In the genomic region with DNA sequence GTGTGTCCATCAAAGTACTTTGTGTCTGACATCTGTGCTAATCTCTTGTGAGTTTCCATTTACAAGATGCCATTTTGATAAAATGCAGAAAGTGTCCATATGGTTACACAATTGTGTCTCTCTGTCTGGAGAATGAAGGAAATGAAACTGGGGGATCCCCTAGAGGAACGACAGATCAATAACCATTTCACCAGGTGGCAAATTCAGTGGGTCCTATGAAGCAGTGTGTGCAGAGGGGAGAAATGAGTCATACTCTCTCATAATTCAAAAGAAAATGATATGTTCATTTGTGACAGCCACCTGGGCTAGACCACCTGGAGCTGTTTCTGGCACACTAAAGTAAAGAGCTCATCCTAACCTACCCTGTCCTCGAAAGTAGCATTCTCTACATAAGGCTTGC, we compare ENCODE assay signal across 8 cellular contexts. TPM values are rescaled to one million over a fixed set of nuclear protein-coding genes. Genes with fewer than 3 reads are reported as not detected.
DNase-seq lines count a peak whose midpoint lies in the region; ATAC-seq and TF ChIP-seq lines count a peak whose summit lies in the region.

No MANE protein-coding gene starts in this region.

- H3K27me3 ChIP-seq in GM06990 (replicated peaks; ENCODE audit: control insufficient read depth, insufficient read depth, low read length) (no peaks in the 10 kb centered on the region), tibial artery (no peaks in the 10 kb centered on the region)

- no peak overlapping the region for H3K4me3 ChIP-seq in GM06990 (replicated peaks; ENCODE audit: low read depth, low read length)
- no peak overlapping the region for H3K4me3 ChIP-seq in tibial artery

- intact Hi-C loops in tibial artery (cut with DNase I; ENCODE audit: low total_unique reads) = no loop called here

- H3K27me3 Mint-ChIP-seq in activated T-cell treated with anti-CD3 and anti-CD28 coated beads, Interleukin-2, amount 50 U/mL, for 4 hours (ENCODE audit: low read depth) = no peaks in the 10 kb centered on the region

- H3K9me3 ChIP-seq in tibial artery = no peaks in the 10 kb centered on the region

- H3K36me3 Mint-ChIP-seq in activated T-cell treated with anti-CD3 and anti-CD28 coated beads, Interleukin-2, amount 50 U/mL, for 4 hours (ENCODE audit: insufficient read depth) = no peaks in the 10 kb centered on the region

- peaks cover 0 to 9% (median 4%) of the 10 kb centered on the region in 4 donors for H3K4me1 ChIP-seq in tibial artery

- in situ Hi-C loops in KBM-7 (cut with MboI; ENCODE audit: low pct_unique_long_range_greater_than_20kb, low sequenced_read_pairs) = no loop called here

- no peaks in the 10 kb centered on the region for H3K36me3 ChIP-seq in GM06990 (ENCODE audit: control insufficient read depth, insufficient read depth, low read length)
- no peaks in the 10 kb centered on the region for H3K36me3 ChIP-seq in tibial artery

- H3K4me3 Mint-ChIP-seq in activated T-cell treated with anti-CD3 and anti-CD28 coated beads, Interleukin-2, amount 50 U/mL, for 4 hours = no peak overlapping the region

- peaks cover 54% of the 10 kb centered on the region for H3K4me1 Mint-ChIP-seq in activated T-cell treated with anti-CD3 and anti-CD28 coated beads, Interleukin-2, amount 50 U/mL, for 4 hours (ENCODE audit: low read depth)

- ATAC-seq in HG03469 (IDR thresholded peaks at IDR 0.05; ENCODE audit: unreplicated experiment) = peak; percentile 90
- ATAC-seq in activated T-cell treated with anti-CD3 and anti-CD28 coated beads, Interleukin-2, amount 50 U/mL, for 4 hours = peak; percentile 85 to 87

- no peak overlapping the region for H3K27ac ChIP-seq in tibial artery

- TF ChIP-seq CTCF in GM06990 (IDR thresholded peaks at IDR 0.05; ENCODE audit: insufficient read depth, low read length, poor library complexity, severe bottlenecking) (no peak), GM20000 (IDR thresholded peaks at IDR 0.05; ENCODE audit: extremely low read depth, missing control alignments) (no peak), tibial artery (IDR thresholded peaks at IDR 0.05) (no peak)

- H3K9me3 Mint-ChIP-seq in activated T-cell treated with anti-CD3 and anti-CD28 coated beads, Interleukin-2, amount 50 U/mL, for 4 hours = no peaks in the 10 kb centered on the region

- DNase-seq in GM06990 (ENCODE audit: extremely low read depth, insufficient read length) (peak; percentile 87), GM20000 (ENCODE audit: low spot score) (peak; percentile 72), KBM-7 (no peak), HUDEP-2 (lab: John Stamatoyannopoulos, UW; ENCODE audit: unreplicated experiment in 76 of 76) (no peak), tibial artery (no peak), NCI-H510A (lab: John Stamatoyannopoulos, UW) (no peak)
- peak; percentile 37 for DNase-seq in activated T-cell treated with anti-CD3 and anti-CD28 coated beads, Interleukin-2, amount 50 U/mL, for 4 hours

RNA-seq across cellular contexts. Expression of a gene that starts 10.1 kb away (rescaled TPM):
- 100 to 1,000 TPM; 112 to 126 (median 115) TPM for total RNA-seq in activated T-cell treated with anti-CD3 and anti-CD28 coated beads, Interleukin-2, amount 50 U/mL, for 4 hours

Comparison
In these comparisons a context has a peak if more than half of its experiments do, and no peak if none do; other contexts are left out.
1. DNase-seq: peak in GM06990 (single experiment), GM20000 (single experiment) and activated T-cell treated with anti-CD3 and anti-CD28 coated beads, Interleukin-2, amount 50 U/mL, for 4 hours (single experiment); none in KBM-7 (single experiment), HUDEP-2 (0 of 76), tibial artery (0 of 2) and NCI-H510A (single experiment).